In the genomic region with DNA sequence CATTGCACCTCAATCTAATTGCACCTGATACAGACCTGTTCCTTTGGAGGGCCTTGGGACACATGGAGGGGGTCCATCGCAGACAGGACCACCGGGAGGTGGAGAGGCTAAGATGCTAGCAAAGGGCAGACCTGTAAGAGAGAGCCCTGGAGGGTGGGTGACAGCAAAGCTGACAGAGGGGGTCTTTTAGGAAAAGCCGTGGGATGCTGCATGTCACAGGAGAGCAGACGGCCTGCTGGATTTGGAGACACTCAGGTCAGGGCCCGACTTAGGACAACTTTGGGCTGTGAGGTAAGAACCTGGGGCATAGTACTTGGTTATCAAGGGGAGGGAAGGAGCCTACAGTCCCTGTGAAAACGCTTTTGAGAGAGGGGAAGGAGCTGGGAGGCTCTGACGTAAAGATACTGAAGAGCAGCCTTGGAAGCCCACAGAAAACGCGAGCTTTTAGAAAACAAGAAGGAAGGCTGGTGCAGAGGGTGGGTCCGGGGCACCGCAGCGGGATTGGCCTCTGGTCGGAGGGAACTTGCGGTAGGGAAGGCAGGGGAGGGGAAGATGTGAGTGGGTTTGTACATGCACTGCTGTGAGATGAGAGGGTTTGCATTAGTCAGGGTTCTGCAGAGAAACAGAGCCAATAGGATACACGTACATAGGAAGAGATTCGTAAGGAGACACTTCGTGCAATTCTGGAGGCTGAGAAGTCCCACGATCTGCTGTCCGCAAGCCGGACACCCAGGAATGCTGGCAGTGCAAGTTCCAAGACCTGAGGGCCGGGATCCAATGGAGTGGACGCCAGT, we compare ENCODE assay signal across 22 cellular contexts.
DNase-seq lines count a peak whose midpoint lies in the region; TF ChIP-seq lines count a peak whose summit lies in the region.
"Had no signal": no experiment of that assay in that cellular context is flagged by ENCODE, and none has a peak within 500 bp of the region (broad histone marks: within the 10 kb centered on the region; RNA-seq: fewer than 3 reads in every experiment).

No MANE protein-coding gene starts in this region.

- peaks cover 8% of the 10 kb centered on the region for H3K27me3 Mint-ChIP-seq in activated CD4-positive, alpha-beta memory T cell treated with anti-CD3 and anti-CD28 coated beads for 36 hours

- DNase-seq in activated effector memory CD4-positive, alpha-beta T cell treated with anti-CD3 and anti-CD28 coated beads, Interleukin-2, amount 50 U/mL, for 16 hours, result peak; percentile 52
- no peak for DNase-seq in activated effector memory CD4-positive, alpha-beta T cell treated with Interleukin-2 at 50 U/mL for 16 hours
- no peak for DNase-seq in PC-9
- peak; percentile 31 for DNase-seq in esophagus muscularis mucosa (ENCODE audit: extremely low spot score)
- DNase-seq in testis, result no peak
- no peak for DNase-seq in islet precursor cell
- no peak for DNase-seq in T1000 (lab: John Stamatoyannopoulos, UW)
- no peak for DNase-seq in activated CD4-positive, alpha-beta memory T cell treated with anti-CD3 and anti-CD28 coated beads for 36 hours
- DNase-seq: activated B cell treated with CpG ODN at 0.5 μM for 24 hours; activated CD4-positive, alpha-beta T cell treated with anti-CD3 and anti-CD28 coated beads, Interleukin-2, amount 50 U/mL, for 4 hours; activated CD8-positive, alpha-beta memory T cell treated with anti-CD3 and anti-CD28 coated beads, Interleukin-2, amount 50 U/mL, for 48 hours; DMS79; left colon; naive thymus-derived CD8-positive, alpha-beta T cell; NCI-H2029 treated with DMSO at 0.1 percent for 48 hours; retina; uterus had no signal

- 77% methylated on average over 21 of the region's 22 CpGs for WGBS in esophagus muscularis mucosa
- 50 to 66% methylated on average over 21 to 22 of the region's 22 CpGs for WGBS in testis, 2 donors

- H3K27ac ChIP-seq in PC-9 (no peak overlapping the region), esophagus muscularis mucosa (replicated peaks in 1 of 4) (no peak overlapping the region), testis (no peak overlapping the region)
- H3K27ac ChIP-seq: ascending aorta, uterus had no signal

- no TSS peak for BruUV-seq in PC-9 (replicated peaks; lab: Mats Ljungman, UMichigan)

- H3K4me3 Mint-ChIP-seq in activated CD4-positive, alpha-beta memory T cell treated with anti-CD3 and anti-CD28 coated beads for 36 hours, result no peak overlapping the region
- H3K4me3 Mint-ChIP-seq: activated B cell treated with CpG ODN at 0.5 μM for 24 hours; activated naive CD8-positive, alpha-beta T cell; activated T-helper 17 cell treated with anti-CD3 and anti-CD28 coated beads, Interleukin-2, amount 50 U/mL, for 72 hours; central memory CD8-positive, alpha-beta T cell; mesothelial cell of epicardium; naive thymus-derived CD8-positive, alpha-beta T cell had no signal

- H3K27me3 ChIP-seq in PC-9 (ENCODE audit: insufficient read depth, low read depth) (0 out of 2 replicates have a peak, but pooled peaks cover under 1% of the 10 kb centered on the region), esophagus muscularis mucosa (peaks cover 0 to 30% (median 0%) of the 10 kb centered on the region in 4 donors), testis (no peaks in the 10 kb centered on the region)
- H3K27me3 ChIP-seq: ascending aorta, uterus had no signal

- POLR2A ChIA-PET in PC-9 (lab: Charles Lee; ENCODE audit: unreplicated experiment), result interaction anchor here (0.6 to 0.7 kb wide), 3 partner anchors 39 to 1561 kb away, joined by 4 to 7 read pairs (median 4); no protein-coding TSS in a partner anchor
- POLR2A ChIA-PET in activated CD4-positive, alpha-beta memory T cell treated with anti-CD3 and anti-CD28 coated beads for 36 hours (lab: Charles Lee), result no interaction called here

- H2AFZ ChIP-seq in PC-9, result peak overlapping the region; percentile 92

- peaks cover 13% of the 10 kb centered on the region for H3K36me3 ChIP-seq in PC-9 (ENCODE audit: low read depth)
- H3K36me3 ChIP-seq in esophagus muscularis mucosa, result no peaks in the 10 kb centered on the region
- H3K36me3 ChIP-seq in testis (ENCODE audit: low read depth, missing control alignments), result no peaks in the 10 kb centered on the region
- H3K36me3 ChIP-seq: ascending aorta, uterus had no signal

- no peaks in the 10 kb centered on the region for H3K4me1 Mint-ChIP-seq in activated CD4-positive, alpha-beta memory T cell treated with anti-CD3 and anti-CD28 coated beads for 36 hours (ENCODE audit: low read depth)
- H3K4me1 Mint-ChIP-seq: activated B cell treated with CpG ODN at 0.5 μM for 24 hours; activated T-helper 17 cell treated with anti-CD3 and anti-CD28 coated beads, Interleukin-2, amount 50 U/mL, for 72 hours; central memory CD8-positive, alpha-beta T cell; mesothelial cell of epicardium; naive thymus-derived CD8-positive, alpha-beta T cell had no signal

- no peak for TF ChIP-seq EP300 in esophagus muscularis mucosa (IDR thresholded peaks at IDR 0.05)

- H3K4me1 ChIP-seq in PC-9 (replicated peaks; ENCODE audit: insufficient read depth), result peaks cover 25% of the 10 kb centered on the region
- H3K4me1 ChIP-seq in esophagus muscularis mucosa, result peaks cover 0 to 9% (median 8%) of the 10 kb centered on the region in 4 donors
- no peaks in the 10 kb centered on the region for H3K4me1 ChIP-seq in testis
- H3K4me1 ChIP-seq: ascending aorta, uterus had no signal

- H3K9me2 ChIP-seq in PC-9 (ENCODE audit: insufficient read depth), result no peaks in the 10 kb centered on the region

- no peaks in the 10 kb centered on the region for H3K9me3 Mint-ChIP-seq in activated CD4-positive, alpha-beta memory T cell treated with anti-CD3 and anti-CD28 coated beads for 36 hours
- H3K9me3 Mint-ChIP-seq: activated T-helper 17 cell treated with anti-CD3 and anti-CD28 coated beads, Interleukin-2, amount 50 U/mL, for 72 hours; central memory CD8-positive, alpha-beta T cell had no signal

- peak overlapping the region; percentile 74 for H3K4me3 ChIP-seq in PC-9
- no peak overlapping the region for H3K4me3 ChIP-seq in esophagus muscularis mucosa
- H3K4me3 ChIP-seq in testis, result peak overlapping the region; percentile 51 to 59
- H3K4me3 ChIP-seq: ascending aorta, uterus had no signal

- CTCF ChIA-PET in PC-9 (lab: Charles Lee), result interaction anchor here (0.6 kb wide), 1 partner anchor 164 kb away, joined by 3 read pairs; no protein-coding TSS in a partner anchor
- CTCF ChIA-PET in activated CD4-positive, alpha-beta memory T cell treated with anti-CD3 and anti-CD28 coated beads for 36 hours (lab: Charles Lee), result no interaction called here

- H3K9me3 ChIP-seq in PC-9 (ENCODE audit: insufficient read depth, low read depth), result no peaks in the 10 kb centered on the region; the same call in 1 of the 2 replicates
- no peaks in the 10 kb centered on the region for H3K9me3 ChIP-seq in esophagus muscularis mucosa
- H3K9me3 ChIP-seq in testis, result no peaks in the 10 kb centered on the region
- H3K9me3 ChIP-seq: ascending aorta, uterus had no signal

- H3K27ac Mint-ChIP-seq in activated CD4-positive, alpha-beta memory T cell treated with anti-CD3 and anti-CD28 coated beads for 36 hours, result no peak overlapping the region
- H3K27ac Mint-ChIP-seq: activated B cell treated with CpG ODN at 0.5 μM for 24 hours; activated naive CD8-positive, alpha-beta T cell; activated T-helper 17 cell treated with anti-CD3 and anti-CD28 coated beads, Interleukin-2, amount 50 U/mL, for 72 hours; mesothelial cell of epicardium; naive thymus-derived CD8-positive, alpha-beta T cell had no signal

- intact Hi-C loops in PC-9 (cut with micrococcal nuclease; ENCODE audit: unreplicated experiment) (no loop called here), esophagus muscularis mucosa (cut with DNase I) (no loop called here), testis (cut with DNase I; ENCODE audit: low total_unique reads) (no loop called here)
- intact Hi-C loops in activated CD4-positive, alpha-beta memory T cell treated with anti-CD3 and anti-CD28 coated beads for 36 hours (cut with micrococcal nuclease), result no loop called here

- TF ChIP-seq CTCF in PC-9 (conservative IDR thresholded peaks at IDR 0.05) (no peak), esophagus muscularis mucosa (IDR thresholded peaks at IDR 0.05) (no peak), testis (IDR thresholded peaks at IDR 0.05) (no peak)

- H3K79me2 ChIP-seq in PC-9 (ENCODE audit: low read depth), result peaks cover 20% of the 10 kb centered on the region

- no peak for TF ChIP-seq POLR2A in esophagus muscularis mucosa (IDR thresholded peaks at IDR 0.05; ENCODE audit: low read depth)
- TF ChIP-seq POLR2A in testis (IDR thresholded peaks at IDR 0.05), result no peak

- H4K20me1 ChIP-seq in PC-9 (ENCODE audit: insufficient read depth), result 0 out of 2 replicates have a peak, but pooled peaks cover 3% of the 10 kb centered on the region

- H3F3A ChIP-seq in PC-9 (ENCODE audit: insufficient read depth, low read depth), result peaks cover 8% of the 10 kb centered on the region; the same call in 1 of the 2 replicates

- H3K36me3 Mint-ChIP-seq in activated CD4-positive, alpha-beta memory T cell treated with anti-CD3 and anti-CD28 coated beads for 36 hours, result no peaks in the 10 kb centered on the region
- H3K36me3 Mint-ChIP-seq: activated naive CD8-positive, alpha-beta T cell; mesothelial cell of epicardium had no signal

- peak overlapping the region; percentile 85 for H3K4me2 ChIP-seq in PC-9

Comparison
In these comparisons a context has a peak if more than half of its experiments do, and no peak if none do; other contexts are left out.
1. DNase-seq: peak in activated effector memory CD4-positive, alpha-beta T cell treated with anti-CD3 and anti-CD28 coated beads, Interleukin-2, amount 50 U/mL, for 16 hours (single experiment) and esophagus muscularis mucosa (single experiment); none in activated effector memory CD4-positive, alpha-beta T cell treated with Interleukin-2 at 50 U/mL for 16 hours (single experiment), PC-9 (0 of 2), testis (single experiment), islet precursor cell (single experiment), T1000 (single experiment) and activated CD4-positive, alpha-beta memory T cell treated with anti-CD3 and anti-CD28 coated beads for 36 hours (single experiment).
2. H3K4me3 ChIP-seq: peak in PC-9 (single experiment) and testis (2 of 2); none in esophagus muscularis mucosa (0 of 4).